In genomic region chr20:60123096-60123495, GRCh38 we compare ENCODE assay signal across 19 cellular contexts.
A peak's percentile ranks its signal among the peaks of the same experiment; 100 is the strongest.
DNase-seq lines count a peak whose midpoint lies in the region; ATAC-seq, FAIRE-seq and TF ChIP-seq lines count a peak whose summit lies in the region.
"Had no signal": no experiment of that assay in that cellular context is flagged by ENCODE, and none has a peak within 500 bp of the region (broad histone marks: within the 10 kb centered on the region; RNA-seq: fewer than 3 reads in every experiment).

No MANE protein-coding gene starts in this region.

- TF ChIP-seq CTCF in keratinocyte (optimal IDR thresholded peaks at IDR 0.05 in 1 of 3, IDR thresholded peaks at IDR 0.05 in 1 of 3, conservative IDR thresholded peaks at IDR 0.05 in 1 of 3; ENCODE audit: extremely low read depth in 1 of 3, insufficient read depth in 2 of 3, low read length in 3 of 3) (no peak), thyroid gland (IDR thresholded peaks at IDR 0.05) (no peak)
- TF ChIP-seq CTCF in activated CD8-positive, alpha-beta T cell treated with anti-CD3 and anti-CD28 coated beads for 36 hours (IDR thresholded peaks at IDR 0.05) = no peak

- no peaks in the 10 kb centered on the region for H3K79me2 ChIP-seq in keratinocyte (ENCODE audit: control insufficient read depth, insufficient read depth, low read length)

- no peak for ATAC-seq in activated CD8-positive, alpha-beta T cell treated with anti-CD3 and anti-CD28 coated beads for 36 hours
- ATAC-seq in sciatic nerve = no peak
- ATAC-seq: K562 had no signal

- peaks cover 40% of the 10 kb centered on the region for H3K27me3 ChIP-seq in keratinocyte (ENCODE audit: control insufficient read depth, extremely low read depth, insufficient read depth, low read length)
- H3K27me3 ChIP-seq in thyroid gland = no peaks in the 10 kb centered on the region

- no peaks in the 10 kb centered on the region for H3K9me1 ChIP-seq in keratinocyte (ENCODE audit: control insufficient read depth, extremely low read depth, insufficient read depth, low read length)

- H3K27ac ChIP-seq in keratinocyte (ENCODE audit: control insufficient read depth, insufficient read depth, low read length) = no peak overlapping the region
- no peak overlapping the region for H3K27ac ChIP-seq in thyroid gland
- H3K27ac ChIP-seq: C4-2B had no signal

- intact Hi-C loops in thyroid gland (cut with DNase I) = no loop called here
- intact Hi-C loops in activated CD8-positive, alpha-beta T cell treated with anti-CD3 and anti-CD28 coated beads for 36 hours (cut with micrococcal nuclease) = no loop called here
- intact Hi-C loops in sciatic nerve (cut with DNase I) = no loop called here

- no peak overlapping the region for H3K4me3 ChIP-seq in keratinocyte (ENCODE audit: control insufficient read depth in 2 of 3, extremely low read depth in 1 of 3, insufficient read depth in 2 of 3, low read depth in 1 of 3, low read length in 3 of 3)
- no peak overlapping the region for H3K4me3 ChIP-seq in thyroid gland (replicated peaks in 1 of 3)
- H3K4me3 ChIP-seq: HAP-1, K562 had no signal

- POLR2A ChIA-PET in activated CD8-positive, alpha-beta T cell treated with anti-CD3 and anti-CD28 coated beads for 36 hours (lab: Charles Lee) = no interaction called here

- H3K36me3 ChIP-seq in keratinocyte (ENCODE audit: control insufficient read depth in 2 of 2, extremely low read depth in 1 of 2, insufficient read depth in 2 of 2, low read length in 2 of 2) (no peaks in the 10 kb centered on the region), thyroid gland (no peaks in the 10 kb centered on the region)
- H3K36me3 ChIP-seq: HAP-1 had no signal

- H4K20me1 ChIP-seq in keratinocyte (ENCODE audit: control insufficient read depth, extremely low read depth, insufficient read depth, low read length) = no peaks in the 10 kb centered on the region

- H3K4me3 Mint-ChIP-seq in activated CD8-positive, alpha-beta T cell treated with anti-CD3 and anti-CD28 coated beads for 36 hours = no peak overlapping the region
- H3K4me3 Mint-ChIP-seq: CD4-positive, alpha-beta T cell had no signal

- 49 to 55% methylated on average over 8 of the region's 8 CpGs for WGBS in thyroid gland, 2 donors

- H3K4me2 ChIP-seq in keratinocyte (ENCODE audit: control insufficient read depth, extremely low read depth, insufficient read depth, low read depth, low read length) = peak overlapping the region; percentile 6

- no peaks in the 10 kb centered on the region for H3K4me1 Mint-ChIP-seq in activated CD8-positive, alpha-beta T cell treated with anti-CD3 and anti-CD28 coated beads for 36 hours (ENCODE audit: low read depth)

- peak; percentile 66 for FAIRE-seq in HTR-8/SVneo (lab: Jason Lieb, UNC)
- FAIRE-seq in keratinocyte (lab: Jason Lieb, UNC) = peak; percentile 32
- FAIRE-seq: A204.1, D721Med, GM12892, GM18507, K562 had no signal

- dilution Hi-C loops in keratinocyte (cut with MboI; ENCODE audit: extremely low pct_ligation_motif_present, low sequenced_read_pairs) = no loop called here

- CTCF ChIA-PET in activated CD8-positive, alpha-beta T cell treated with anti-CD3 and anti-CD28 coated beads for 36 hours (lab: Charles Lee) = no interaction called here

- no peak overlapping the region for H3K27ac Mint-ChIP-seq in activated CD8-positive, alpha-beta T cell treated with anti-CD3 and anti-CD28 coated beads for 36 hours
- H3K27ac Mint-ChIP-seq: CD4-positive, alpha-beta T cell had no signal

- no peak for DNase-seq in HTR-8/SVneo (ENCODE audit: insufficient read length, low spot score)
- peak; percentile 58 for DNase-seq in M059J (ENCODE audit: low read depth)
- no peak for DNase-seq in keratinocyte (ENCODE audit: low read depth, low spot score)
- DNase-seq in thyroid gland = peak; percentile 71 to 72
- no peak for DNase-seq in activated CD8-positive, alpha-beta T cell treated with anti-CD3 and anti-CD28 coated beads for 36 hours
- DNase-seq in sciatic nerve (ENCODE audit: low spot score) = no peak
- no peak for DNase-seq in NCI-H2171 (lab: John Stamatoyannopoulos, UW)
- DNase-seq: AML-193; CD4-positive, alpha-beta T cell; GDM1; IMR-90 had no signal

- H3K4me1 ChIP-seq in keratinocyte (ENCODE audit: control insufficient read depth, extremely low read depth, insufficient read depth, low read length) = peaks cover 12% of the 10 kb centered on the region
- no peaks in the 10 kb centered on the region for H3K4me1 ChIP-seq in thyroid gland
- H3K4me1 ChIP-seq: Caco-2, HAP-1 had no signal

- H3K36me3 Mint-ChIP-seq in activated CD8-positive, alpha-beta T cell treated with anti-CD3 and anti-CD28 coated beads for 36 hours (ENCODE audit: low read depth) = no peaks in the 10 kb centered on the region

- no peaks in the 10 kb centered on the region for H3K9me3 ChIP-seq in keratinocyte (ENCODE audit: control insufficient read depth, low read depth, low read length)
- H3K9me3 ChIP-seq in thyroid gland = no peaks in the 10 kb centered on the region
- H3K9me3 ChIP-seq: Caco-2 had no signal

- H3K9ac ChIP-seq in keratinocyte (ENCODE audit: control insufficient read depth, extremely low read depth, insufficient read depth, low read length) = no peak overlapping the region

- TF ChIP-seq POLR2A in thyroid gland (IDR thresholded peaks at IDR 0.05) = no peak

- no peaks in the 10 kb centered on the region for H3K9me3 Mint-ChIP-seq in activated CD8-positive, alpha-beta T cell treated with anti-CD3 and anti-CD28 coated beads for 36 hours
- H3K9me3 Mint-ChIP-seq: CD4-positive, alpha-beta T cell had no signal

- H2AFZ ChIP-seq in keratinocyte (ENCODE audit: control insufficient read depth, low read length) = no peak overlapping the region

- peaks cover 5% of the 10 kb centered on the region for H3K27me3 Mint-ChIP-seq in activated CD8-positive, alpha-beta T cell treated with anti-CD3 and anti-CD28 coated beads for 36 hours

Comparison
In these comparisons a context has a peak if more than half of its experiments do, and no peak if none do; other contexts are left out.
1. DNase-seq: peak in M059J (single experiment) and thyroid gland (2 of 2); none in HTR-8/SVneo (single experiment), keratinocyte (single experiment), activated CD8-positive, alpha-beta T cell treated with anti-CD3 and anti-CD28 coated beads for 36 hours (single experiment), sciatic nerve (single experiment) and NCI-H2171 (single experiment).